Comparison of ENCODE assay signal across 20 cellular contexts in the genomic region with DNA sequence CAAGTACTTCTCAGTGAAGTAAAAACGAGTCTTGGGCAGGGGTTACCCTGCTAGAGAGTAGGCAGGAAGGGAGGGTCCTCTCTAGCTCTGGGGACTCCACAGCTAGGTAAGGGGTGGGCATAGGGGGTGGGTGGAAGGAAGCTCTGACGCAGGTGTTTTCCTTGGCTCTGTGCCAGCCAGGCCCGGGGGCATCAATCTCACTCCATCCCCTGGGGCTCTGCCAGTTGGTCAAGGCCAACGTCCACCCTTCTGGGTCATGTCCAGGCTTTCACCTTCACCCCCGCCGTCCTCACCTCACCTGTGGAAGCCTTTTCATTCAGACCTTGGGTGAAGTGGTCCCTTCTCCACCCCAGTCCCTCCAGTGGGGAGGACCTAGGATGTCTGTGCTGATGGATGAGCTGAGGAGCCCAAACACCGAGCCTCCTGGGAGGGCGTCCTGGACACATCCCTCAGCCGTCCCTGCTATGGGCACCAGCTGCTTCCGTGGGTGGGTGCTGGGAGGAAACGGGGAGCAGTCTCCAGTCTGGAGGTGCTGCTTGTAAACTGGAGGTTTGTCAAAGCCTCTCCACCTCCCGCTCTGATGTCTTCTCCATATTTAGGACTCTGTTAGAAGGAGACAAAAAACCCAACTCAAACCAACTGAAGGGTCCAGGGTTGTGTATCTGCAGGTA.
"Had no signal": no experiment of that assay in that cellular context is flagged by ENCODE, and none has a peak within 500 bp of the region (broad histone marks: within the 10 kb centered on the region; RNA-seq: fewer than 3 reads in every experiment).

No MANE protein-coding gene starts in this region.

- H3K27me3 ChIP-seq: right atrium auricular region had no signal

- H3K9me3 ChIP-seq: breast epithelium, right atrium auricular region, tibial nerve had no signal

- DNase-seq: activated B cell treated with CpG ODN at 0.5 μM for 24 hours; activated CD4-positive, alpha-beta T cell treated with anti-CD3 and anti-CD28 coated beads, Interleukin-2, amount 50 U/mL, for 1 hour; activated CD8-positive, alpha-beta T cell treated with anti-CD3 and anti-CD28 coated beads for 36 hours; activated gamma-delta T cell treated with Interleukin-2 at 50 U/mL for 16 hours; activated naive CD4-positive, alpha-beta T cell treated with anti-CD3 and anti-CD28 coated beads, Interleukin-2, amount 50 U/mL, for 16 hours; activated T-cell treated with anti-CD3 and anti-CD28 coated beads, Interleukin-2, amount 50 U/mL, for 4 hours; dermis blood vessel endothelial cell; effector CD8-positive, alpha-beta T cell; left ventricle myocardium superior; stimulated activated CD4-positive, alpha-beta T cell treated with anti-CD3 and anti-CD28 coated beads, Interleukin-15, amount 100 ng/mL, for 24 hours; stimulated activated CD4-positive, alpha-beta T cell treated with anti-CD3 and anti-CD28 coated beads, Interleukin-2, amount 100 ng/mL, for 24 hours; stimulated activated naive B cell treated with anti-CD40 and anti-IgM and Interleukin-4, amounts not matched to agents 10 μg/mL and 1 μg/mL and 100 μg/mL, for 72 hours had no signal

- H3K9ac ChIP-seq: parathyroid adenoma had no signal

- H3K4me1 ChIP-seq: breast epithelium, right atrium auricular region, tibial nerve had no signal

- H3K27ac ChIP-seq: breast epithelium, parathyroid adenoma, right atrium auricular region, tibial nerve had no signal

- H2AFZ ChIP-seq: parathyroid adenoma had no signal

- ATAC-seq: activated CD8-positive, alpha-beta T cell treated with anti-CD3 and anti-CD28 coated beads for 36 hours; activated T-cell treated with anti-CD3 and anti-CD28 coated beads, Interleukin-2, amount 50 U/mL, for 4 hours; activated T-helper 17 cell treated with anti-CD3 and anti-CD28 coated beads, Interleukin-2, amount 50 U/mL, for 72 hours; left ventricle myocardium superior; stimulated activated naive B cell treated with anti-CD40 and anti-IgM and Interleukin-4, amounts not matched to agents 10 μg/mL and 1 μg/mL and 100 μg/mL, for 72 hours had no signal

- H3K36me3 ChIP-seq: breast epithelium, right atrium auricular region, tibial nerve had no signal

- H3K4me3 ChIP-seq: breast epithelium, right atrium auricular region, tibial nerve had no signal

- FAIRE-seq: colon, frontal cortex, islet of Langerhans had no signal

- H3K79me2 ChIP-seq: parathyroid adenoma had no signal
